ENCODE assay signal across 14 cellular contexts in the genomic region with DNA sequence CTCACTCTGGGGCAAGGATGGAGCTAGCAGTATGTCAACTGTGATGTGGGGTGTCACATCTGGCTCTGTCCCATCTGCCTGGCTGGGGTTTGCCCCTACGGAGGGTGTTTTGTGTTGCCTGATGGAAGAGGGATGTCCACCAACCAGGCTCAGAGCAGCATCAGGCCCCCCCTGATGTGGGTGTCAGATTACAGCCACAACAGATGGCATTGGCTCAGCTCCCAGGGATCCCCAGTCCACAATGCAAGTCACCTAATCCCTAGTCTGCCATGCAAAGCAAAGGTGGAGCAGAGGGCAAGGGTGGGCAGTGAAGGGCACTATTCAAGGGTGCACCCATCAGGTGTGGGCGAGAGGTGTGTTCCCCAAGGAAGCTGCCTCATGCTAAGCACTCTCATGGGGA. TPM values are rescaled to one million over a fixed set of nuclear protein-coding genes. Genes with fewer than 3 reads are reported as not detected.
A peak's percentile ranks its signal among the peaks of the same experiment; 100 is the strongest.
DNase-seq lines count a peak whose midpoint lies in the region; TF ChIP-seq lines count a peak whose summit lies in the region.
"Had no signal": no experiment of that assay in that cellular context is flagged by ENCODE, and none has a peak within 500 bp of the region (broad histone marks: within the 10 kb centered on the region; RNA-seq: fewer than 3 reads in every experiment).

No MANE protein-coding gene starts in this region.

- H3K4me3 ChIP-seq in cardiac muscle cell = no peak overlapping the region
- H3K4me3 ChIP-seq in right atrium auricular region = no peak overlapping the region
- H3K4me3 ChIP-seq in choroid plexus epithelial cell (ENCODE audit: low read depth, low read length) = no peak overlapping the region
- H3K4me3 ChIP-seq: SJSA1, tibial nerve had no signal

- no peaks in the 10 kb centered on the region for H3K9me3 ChIP-seq in cardiac muscle cell (ENCODE audit: low read depth)
- H3K9me3 ChIP-seq in right atrium auricular region = no peaks in the 10 kb centered on the region
- H3K9me3 ChIP-seq: SJSA1, tibial nerve had no signal

- H3K27me3 ChIP-seq in cardiac muscle cell (no peaks in the 10 kb centered on the region), right atrium auricular region (no peaks in the 10 kb centered on the region)
- H3K27me3 ChIP-seq: SJSA1, tibial nerve had no signal

- no peak for TF ChIP-seq CTCF in cardiac muscle cell (IDR thresholded peaks at IDR 0.05; ENCODE audit: low read depth, low read length)
- no peak for TF ChIP-seq CTCF in right atrium auricular region (IDR thresholded peaks at IDR 0.05)
- TF ChIP-seq CTCF in choroid plexus epithelial cell (conservative IDR thresholded peaks at IDR 0.05; ENCODE audit: low read depth, low read length) = no peak

- H3K4me1 ChIP-seq in cardiac muscle cell (ENCODE audit: low read depth) (no peaks in the 10 kb centered on the region), right atrium auricular region (no peaks in the 10 kb centered on the region)

- DNase-seq in cardiac muscle cell (ENCODE audit: low read depth in 1 of 2, low spot score in 1 of 2) (peak; percentile 27 to 50), right atrium auricular region (ENCODE audit: low spot score) (no peak), NCI-H510A (lab: John Stamatoyannopoulos, UW) (peak; percentile 30), choroid plexus epithelial cell (ENCODE audit: low read depth) (peak; percentile 50), SKM-1 (lab: John Stamatoyannopoulos, UW; ENCODE audit: unreplicated experiment) (no peak), NCI-H2227 (lab: John Stamatoyannopoulos, UW; ENCODE audit: unreplicated experiment) (no peak), T-helper 9 cell (no peak)
- DNase-seq in stimulated activated CD4-positive, alpha-beta T cell treated with anti-CD3 and anti-CD28 coated beads, Interleukin-12 subunit alpha, Interleukin-12 subunit beta, amount 100 ng/mL, for 4 hours = no peak
- DNase-seq: activated CD4-positive, alpha-beta T cell treated with anti-CD3 and anti-CD28 coated beads, Interleukin-2, amount 50 U/mL, for 4 hours; activated naive CD8-positive, alpha-beta T cell treated with anti-CD3 and anti-CD28 coated beads, Interleukin-2, amount 10 ng/mL, durations not matched to agents 7 days and 5 days; kidney glomerular epithelial cell; MV-4-11 had no signal

- H3K36me3 ChIP-seq in cardiac muscle cell (no peaks in the 10 kb centered on the region), right atrium auricular region (no peaks in the 10 kb centered on the region)
- H3K36me3 ChIP-seq: SJSA1, tibial nerve had no signal

- H3K27ac ChIP-seq in cardiac muscle cell (no peak overlapping the region), right atrium auricular region (no peak overlapping the region)
- H3K27ac ChIP-seq: SJSA1, tibial nerve had no signal

RNA-seq across cellular contexts. Expression of gene AMOTL2, which starts 48.9 kb away (rescaled TPM):
- total RNA-seq in cardiac muscle cell (64.2 and 103 TPM in 2 replicates), right atrium auricular region (100 to 1,000 TPM in 1 of 2 donors, 10 to 100 TPM in 1; 62.3 to 119 TPM)
- polyA plus RNA-seq in cardiac muscle cell = 26.7 and 32.1 TPM in 2 replicates
- total RNA-seq: activated naive CD8-positive, alpha-beta T cell treated with anti-CD3 and anti-CD28 coated beads, Interleukin-2, amount 10 ng/mL, durations not matched to agents 7 days and 5 days had no signal

Comparison
In these comparisons a context has a peak if more than half of its experiments do, and no peak if none do; other contexts are left out.
1. DNase-seq: peak in cardiac muscle cell (2 of 2), NCI-H510A (single experiment) and choroid plexus epithelial cell (single experiment); none in right atrium auricular region (single experiment), stimulated activated CD4-positive, alpha-beta T cell treated with anti-CD3 and anti-CD28 coated beads, Interleukin-12 subunit alpha, Interleukin-12 subunit beta, amount 100 ng/mL, for 4 hours (single experiment), SKM-1 (single experiment), NCI-H2227 (single experiment) and T-helper 9 cell (single experiment).